1 cellular context compared by ENCODE assay signal in genomic region chr18:13270279-13270911, GRCh38.
A peak's percentile ranks its signal among the peaks of the same experiment; 100 is the strongest.
TF ChIP-seq lines count a peak whose summit lies in the region.

No MANE protein-coding gene starts in this region.

TF ChIP-seq in HepG2, 621 proteins besides CTCF, POLR2A, EP300 and RAD21:
- TF ChIP-seq ZNF136 (CRISPR knock-in tag; IDR thresholded peaks at IDR 0.05; ENCODE audit: low read depth): no peak
- 0 out of 2 replicates have a peak, but pooled peaks have one; percentile 5 for TF ChIP-seq HNF4A (CRISPR knock-in tag; IDR thresholded peaks at IDR 0.05)
- no peak for TF ChIP-seq FOXA1 (IDR thresholded peaks at IDR 0.05)
- TF ChIP-seq FOXA1 (CRISPR knock-in tag; IDR thresholded peaks at IDR 0.05): 0 out of 2 replicates have a peak, but pooled peaks have one; percentile 24
- TF ChIP-seq TBL1XR1 (IDR thresholded peaks at IDR 0.05; ENCODE audit: borderline replicate concordance, low read length, partially characterized antibody): no peak
- no peak for TF ChIP-seq CCDC6 (CRISPR knock-in tag; IDR thresholded peaks at IDR 0.05)
- no peak for TF ChIP-seq DNMT3B (CRISPR knock-in tag; conservative IDR thresholded peaks at IDR 0.05)
- TF ChIP-seq NR2F2 (IDR thresholded peaks at IDR 0.05; ENCODE audit: borderline replicate concordance, low read depth): 0 out of 2 replicates have a peak, but pooled peaks have one; percentile 32
- no peak for TF ChIP-seq SMARCE1 (IDR thresholded peaks at IDR 0.05; ENCODE audit: borderline replicate concordance)
- no peak for TF ChIP-seq NFYB (CRISPR knock-in tag; IDR thresholded peaks at IDR 0.05)
- peak; percentile 65 for TF ChIP-seq NR2F6 (IDR thresholded peaks at IDR 0.05)
- peak; percentile 37; the same call in 1 of the 2 replicates for TF ChIP-seq NR2F6 (CRISPR knock-in tag; IDR thresholded peaks at IDR 0.05)
- no peak for TF ChIP-seq LBX2 (CRISPR knock-in tag; IDR thresholded peaks at IDR 0.05; ENCODE audit: borderline replicate concordance)
- TF ChIP-seq ZNF441 (CRISPR knock-in tag; IDR thresholded peaks at IDR 0.05; ENCODE audit: borderline replicate concordance): no peak
- no peak for TF ChIP-seq CBX1 (IDR thresholded peaks at IDR 0.05; ENCODE audit: low read depth)
- no peak for TF ChIP-seq SMAD1 (CRISPR knock-in tag; IDR thresholded peaks at IDR 0.05; ENCODE audit: borderline replicate concordance, low read depth)
- TF ChIP-seq NR2F1 (CRISPR knock-in tag; IDR thresholded peaks at IDR 0.05): peak; percentile 67 to 73; a peak in 3 of 4 replicates
- no peak for TF ChIP-seq ZNF496 (CRISPR knock-in tag; IDR thresholded peaks at IDR 0.05; ENCODE audit: insufficient replicate concordance)
- TF ChIP-seq GATA4 (IDR thresholded peaks at IDR 0.05; ENCODE audit: borderline replicate concordance, low read depth): no peak
- no peak for TF ChIP-seq ZNF7 (CRISPR knock-in tag; IDR thresholded peaks at IDR 0.05)
- TF ChIP-seq E2F2 (CRISPR knock-in tag; IDR thresholded peaks at IDR 0.05; ENCODE audit: borderline replicate concordance): no peak
- no peak for TF ChIP-seq ZNF784 (CRISPR knock-in tag; IDR thresholded peaks at IDR 0.05; ENCODE audit: borderline replicate concordance)
- TF ChIP-seq ZNF224 (CRISPR knock-in tag; IDR thresholded peaks at IDR 0.05): no peak
- TF ChIP-seq ZBTB33 (CRISPR knock-in tag; IDR thresholded peaks at IDR 0.05): peak; percentile 98
- no peak for TF ChIP-seq RBFOX2 (IDR thresholded peaks at IDR 0.05; ENCODE audit: low read depth, low read length)
